Comparison of ENCODE assay signal across 1 cellular context in genomic region chr9:73152953-73153352, GRCh38.
TF ChIP-seq lines count a peak whose summit lies in the region.

No MANE protein-coding gene starts in this region.

TF ChIP-seq in SK-N-SH, 30 proteins besides CTCF, POLR2A, EP300 and RAD21 (continued from another document):
- TF ChIP-seq IRF3 (IDR thresholded peaks at IDR 0.05; ENCODE audit: low read depth, low read length) = no peak
TF ChIP-seq in SK-N-SH: peak in this region for 0.
